In the genomic region with DNA sequence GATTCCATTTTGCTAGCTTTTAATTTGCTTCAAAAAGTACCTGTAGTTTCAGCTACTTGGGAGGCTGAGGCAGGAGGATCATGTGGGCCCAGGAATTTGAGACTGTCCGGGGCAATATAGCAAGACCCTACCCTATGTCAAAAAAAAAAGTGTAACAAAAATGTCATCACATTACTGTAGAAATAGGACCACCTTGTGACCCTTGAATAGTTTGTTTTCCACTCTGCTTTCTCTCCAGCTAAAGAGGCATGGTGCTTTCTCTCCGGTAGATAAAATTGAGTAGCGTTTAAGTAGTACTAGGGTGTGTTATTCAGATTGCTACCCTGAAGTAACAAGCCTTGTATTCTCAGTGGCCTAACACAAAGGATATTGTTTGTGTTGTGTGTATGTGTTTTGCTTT, we compare ENCODE assay signal across 1 cellular context.
TF ChIP-seq lines count a peak whose summit lies in the region.

No MANE protein-coding gene starts in this region.

TF ChIP-seq in A549, 52 proteins besides CTCF, POLR2A, EP300 and RAD21:
- TF ChIP-seq SMC3 (IDR thresholded peaks at IDR 0.05): 0 out of 3 replicates have a peak, but pooled peaks have one; percentile 27
